ENCODE assay signal across 1 cellular context in genomic region chr10:22615819-22616499, GRCh38.
TF ChIP-seq lines count a peak whose summit lies in the region.

No MANE protein-coding gene starts in this region.

TF ChIP-seq in K562, 482 proteins besides CTCF, POLR2A, EP300 and RAD21 (continued from another document and continues in another):
- TF ChIP-seq ARNT (IDR thresholded peaks at IDR 0.05) (peak in 1 of 2 experiments; percentile 28; a peak in 2 of 4 replicates), ZNF785 (CRISPR knock-in tag; IDR thresholded peaks at IDR 0.05) (no peak), CHD1 (IDR thresholded peaks at IDR 0.05; ENCODE audit: low read length) (peak; percentile 39), SMAD1 (IDR thresholded peaks at IDR 0.05; ENCODE audit: low read depth, low read length, partially characterized antibody) (no peak), TBL1XR1 (IDR thresholded peaks at IDR 0.05; ENCODE audit: low read length in 2 of 2) (no peak), KLF1 (tag; IDR thresholded peaks at IDR 0.05) (no peak), MXI1 (IDR thresholded peaks at IDR 0.05; ENCODE audit: low read depth, low read length) (no peak), CBX3 (IDR thresholded peaks at IDR 0.05; ENCODE audit: borderline replicate concordance in 1 of 2, low read length in 2 of 2) (peak in 1 of 2 experiments; percentile 78; a peak in 1 of 3 replicates), CHD7 (IDR thresholded peaks at IDR 0.05; ENCODE audit: low read depth, low read length) (no peak), STAT5A (IDR thresholded peaks at IDR 0.05; ENCODE audit: borderline replicate concordance, low read length) (no peak), ZBTB7A (IDR thresholded peaks at IDR 0.05; ENCODE audit: borderline replicate concordance, control insufficient read depth, low read depth, low read length) (no peak), ZNF830 (CRISPR knock-in tag; IDR thresholded peaks at IDR 0.05) (no peak), CBFA2T3 (IDR thresholded peaks at IDR 0.05) (peak; percentile 38), PHF8 (IDR thresholded peaks at IDR 0.05; ENCODE audit: borderline replicate concordance, low read length) (peak; percentile 49; the same call in 1 of the 2 replicates), RFX5 (IDR thresholded peaks at IDR 0.05; ENCODE audit: low read depth, low read length) (no peak), ZEB2 (IDR thresholded peaks at IDR 0.05) (0 out of 2 replicates have a peak, but pooled peaks have one; percentile 44), ZNF280B (CRISPR knock-in tag; IDR thresholded peaks at IDR 0.05) (no peak), ARID1B (IDR thresholded peaks at IDR 0.05) (peak; percentile 78), ZFP30 (CRISPR knock-in tag; IDR thresholded peaks at IDR 0.05; ENCODE audit: borderline replicate concordance) (no peak), GTF2E2 (tag; IDR thresholded peaks at IDR 0.05) (peak; percentile 69; the same call in 1 of the 2 replicates), ZNF24 (IDR thresholded peaks at IDR 0.05) (0 out of 2 replicates have a peak, but pooled peaks have one; percentile 34), TEAD4 (IDR thresholded peaks at IDR 0.05; ENCODE audit: low read length) (no peak), TEAD4 (CRISPR knock-in tag; IDR thresholded peaks at IDR 0.05; ENCODE audit: borderline replicate concordance) (no peak), DPF2 (IDR thresholded peaks at IDR 0.05) (peak; percentile 90), SRF (CRISPR knock-in tag; IDR thresholded peaks at IDR 0.05) (no peak), E2F3 (CRISPR knock-in tag; IDR thresholded peaks at IDR 0.05) (peak; percentile 45; the same call in 1 of the 2 replicates), ATF2 (CRISPR knock-in tag; IDR thresholded peaks at IDR 0.05) (no peak), ZNF436 (CRISPR knock-in tag; IDR thresholded peaks at IDR 0.05) (no peak), HDAC6 (IDR thresholded peaks at IDR 0.05; ENCODE audit: low read depth, low read length) (no peak), RNF219 (CRISPR knock-in tag; IDR thresholded peaks at IDR 0.05) (no peak), HNRNPL (IDR thresholded peaks at IDR 0.05; ENCODE audit: low read depth, low read length) (no peak), RBM22 (IDR thresholded peaks at IDR 0.05; ENCODE audit: low read depth, low read length, poor library complexity, severe bottlenecking) (no peak), HMG20B (CRISPR knock-in tag; IDR thresholded peaks at IDR 0.05) (no peak), IFI16 (CRISPR knock-in tag; IDR thresholded peaks at IDR 0.05) (no peak), USF1 (CRISPR knock-in tag; IDR thresholded peaks at IDR 0.05) (peak; percentile 68), HMBOX1 (IDR thresholded peaks at IDR 0.05) (no peak), BRD9 (IDR thresholded peaks at IDR 0.05; ENCODE audit: low read depth, partially characterized antibody) (peak; percentile 83), SREBF1 (IDR thresholded peaks at IDR 0.05; ENCODE audit: borderline replicate concordance, low read depth, low read length) (no peak), ZNF197 (CRISPR knock-in tag; IDR thresholded peaks at IDR 0.05; ENCODE audit: low read depth) (no peak), SMARCE1 (IDR thresholded peaks at IDR 0.05) (peak; percentile 84; the same call in 1 of the 2 replicates), ZNF644 (tag; IDR thresholded peaks at IDR 0.05; ENCODE audit: low read depth) (0 out of 2 replicates have a peak, but pooled peaks have one; percentile 56), BMI1 (IDR thresholded peaks at IDR 0.05; ENCODE audit: low read length) (no peak), FOXP4 (CRISPR knock-in tag; IDR thresholded peaks at IDR 0.05; ENCODE audit: borderline replicate concordance) (no peak), ZBTB2 (IDR thresholded peaks at IDR 0.05) (peak; percentile 53; the same call in 1 of the 2 replicates)
